ENCODE assay signal across 13 cellular contexts in the genomic region with DNA sequence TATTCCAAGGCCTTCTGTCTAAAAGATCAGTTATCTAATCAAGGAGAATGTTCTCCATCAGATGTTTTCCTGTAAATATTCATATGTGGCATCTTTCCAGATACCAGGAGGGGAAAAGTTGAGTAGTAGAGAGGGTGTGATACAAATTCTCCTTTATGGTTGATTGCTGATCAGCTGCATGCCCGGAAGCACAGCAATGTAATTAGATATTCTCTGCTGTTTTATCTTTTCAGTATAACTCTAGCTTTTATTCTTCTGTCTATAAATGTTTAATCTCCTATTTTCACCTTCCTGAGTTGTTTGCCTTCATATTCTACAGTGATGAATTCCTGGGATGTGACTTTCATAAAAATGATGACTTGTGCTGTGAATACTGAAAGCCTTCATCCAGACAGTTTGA.
"Had no signal": no experiment of that assay in that cellular context is flagged by ENCODE, and none has a peak within 500 bp of the region (broad histone marks: within the 10 kb centered on the region; RNA-seq: fewer than 3 reads in every experiment).

No MANE protein-coding gene starts in this region.

- H3K9me3 ChIP-seq: breast epithelium, esophagus squamous epithelium had no signal

- H3K4me3 ChIP-seq: breast epithelium, esophagus squamous epithelium, heart right ventricle had no signal

- ATAC-seq: foreskin keratinocyte, heart right ventricle had no signal

- H3K27me3 ChIP-seq: breast epithelium, esophagus squamous epithelium, foreskin keratinocyte, heart right ventricle had no signal

- H3K36me3 ChIP-seq: breast epithelium, esophagus squamous epithelium, heart right ventricle had no signal

- H3K4me1 ChIP-seq: foreskin keratinocyte had no signal

- H3K27ac ChIP-seq: breast epithelium, esophagus squamous epithelium, foreskin keratinocyte had no signal

- DNase-seq: activated CD4-positive, alpha-beta T cell treated with anti-CD3 and anti-CD28 coated beads, Interleukin-2, amount 10 ng/mL, durations not matched to agents 7 days and 5 days; activated CD4-positive, CD25-positive, alpha-beta regulatory T cell; activated CD8-positive, alpha-beta memory T cell treated with anti-CD3 and anti-CD28 coated beads for 24 hours; activated naive CD4-positive, alpha-beta T cell treated with anti-CD3 and anti-CD28 coated beads, Interleukin-2, amount 50 U/mL, for 16 hours; activated T-cell treated with anti-CD3 and anti-CD28 coated beads for 4 hours; esophagus squamous epithelium; foreskin keratinocyte; heart right ventricle; islet precursor cell; mesendoderm; stimulated activated CD4-positive, alpha-beta T cell treated with anti-CD3 and anti-CD28 coated beads, Interleukin-12 subunit alpha, Interleukin-12 subunit beta, amount 100 ng/mL, for 4 hours; stimulated activated naive CD4-positive, alpha-beta T cell had no signal
